In the genomic region with DNA sequence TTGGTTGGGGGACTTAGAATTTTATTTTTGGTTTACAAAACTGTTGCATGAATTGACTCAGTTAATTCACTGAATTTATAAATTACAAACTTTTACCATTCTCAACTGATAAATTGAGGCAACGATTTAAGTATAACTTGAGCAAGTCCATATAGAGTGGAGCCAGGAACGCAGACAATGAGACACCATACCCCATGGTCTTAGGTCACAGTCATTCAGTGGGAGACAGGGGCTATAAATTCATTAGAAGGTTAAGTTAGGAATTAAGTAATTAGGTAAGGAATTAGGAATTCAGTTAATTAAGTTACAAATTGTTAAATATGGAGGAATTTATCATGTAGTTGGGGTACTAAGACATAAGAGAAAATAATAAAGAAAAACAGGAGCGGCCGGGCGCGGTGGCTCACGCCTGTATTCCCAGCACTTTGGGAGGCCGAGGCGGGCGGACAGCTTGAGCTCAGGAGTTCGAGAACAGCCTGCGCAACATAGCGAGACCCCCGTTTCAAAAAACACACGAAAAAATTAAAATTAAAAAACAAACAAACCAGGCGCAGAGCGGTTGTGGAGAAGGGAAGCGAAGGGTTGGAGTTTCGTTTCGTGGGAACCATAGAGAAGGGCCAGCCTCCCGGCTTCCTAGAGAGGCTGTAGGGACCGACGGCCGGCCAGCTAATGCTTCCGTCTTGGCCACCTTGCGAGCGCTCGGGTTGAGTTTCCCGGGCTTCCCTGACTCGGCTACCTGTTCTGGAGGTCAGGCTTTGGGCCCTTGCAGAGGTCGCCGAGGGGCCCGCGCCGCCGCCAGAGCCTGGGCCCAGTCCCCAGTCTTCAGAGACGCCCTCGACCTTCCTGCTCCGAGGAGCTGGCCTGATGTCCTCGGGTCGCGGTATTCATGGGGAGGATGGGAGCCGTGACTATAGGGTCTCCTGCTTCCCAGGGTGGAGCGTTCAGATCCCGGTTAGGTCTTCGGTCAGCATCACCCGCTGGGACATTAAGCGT, we compare ENCODE assay signal across 8 cellular contexts. TPM values are rescaled to one million over a fixed set of nuclear protein-coding genes. Genes with fewer than 3 reads are reported as not detected.
A peak's percentile ranks its signal among the peaks of the same experiment; 100 is the strongest.
DNase-seq lines count a peak whose midpoint lies in the region; ATAC-seq and TF ChIP-seq lines count a peak whose summit lies in the region.

A gene (plus strand): TSS at position 645 of the 993 bp plus-strand sequence. CDS start 858 bp downstream, outside the sequence.

- DNase-seq in GF-D8 (lab: John Stamatoyannopoulos, UW) (peak; percentile 33), LHCN-M2 (ENCODE audit: low read depth) (peak; percentile 64), right atrium auricular region (ENCODE audit: low spot score) (peak; percentile 73), posterior cingulate gyrus (peak; percentile 41 to 94 (median 70))

- H3K9me3 ChIP-seq in SU-DHL-6 (ENCODE audit: insufficient read depth, low read length) (no peaks in the 10 kb centered on the region), right atrium auricular region (no peaks in the 10 kb centered on the region)

- H3K27me3 ChIP-seq in SU-DHL-6 (ENCODE audit: low read length) (no peaks in the 10 kb centered on the region), right atrium auricular region (no peaks in the 10 kb centered on the region)

- H3K79me2 ChIP-seq in SU-DHL-6 (ENCODE audit: insufficient read depth, low read length): no peaks in the 10 kb centered on the region

- H3K9me2 ChIP-seq in SU-DHL-6 (replicated peaks; ENCODE audit: insufficient read depth, low read length): no peaks in the 10 kb centered on the region

- H3F3A ChIP-seq in SU-DHL-6 (ENCODE audit: insufficient read depth): no peaks in the 10 kb centered on the region

- H3K36me3 ChIP-seq in SU-DHL-6 (ENCODE audit: low read length) (no peaks in the 10 kb centered on the region), right atrium auricular region (peaks cover 5% of the 10 kb centered on the region)

- peak within 1 kb of the TSS; percentile 80 for H2AFZ ChIP-seq in SU-DHL-6 (ENCODE audit: low read depth, low read length, severe bottlenecking)

- H3K4me3 ChIP-seq in SU-DHL-6 (ENCODE audit: insufficient read depth, low read length, poor library complexity, severe bottlenecking): peak within 1 kb of the TSS; percentile 51
- peak within 1 kb of the TSS; percentile 80 to 85 for H3K4me3 ChIP-seq in right atrium auricular region

- H3K27ac ChIP-seq in SU-DHL-6 (ENCODE audit: low read depth, low read length) (no peak within 1 kb of the TSS), angular gyrus (ENCODE audit: low read depth, low read length) (peak within 1 kb of the TSS; percentile 64), right atrium auricular region (peak within 1 kb of the TSS; percentile 75 to 82)

- H3K9ac ChIP-seq in SU-DHL-6 (ENCODE audit: low read length): peak within 1 kb of the TSS; percentile 50

- H3K4me2 ChIP-seq in SU-DHL-6 (ENCODE audit: low read depth, low read length, poor library complexity, severe bottlenecking): peak within 1 kb of the TSS; percentile 75

- TF ChIP-seq CTCF in SU-DHL-6 (IDR thresholded peaks at IDR 0.05; ENCODE audit: insufficient read depth, low read length, poor library complexity, severe bottlenecking) (no peak), right atrium auricular region (IDR thresholded peaks at IDR 0.05) (peak in 1 of 2 donors; percentile 12)

- H3K4me1 ChIP-seq in right atrium auricular region: peaks cover 0 to 9% of the 10 kb centered on the region in 2 donors

- intact Hi-C loops in posterior cingulate gyrus (cut with DNase I): loop anchor here (5.0 kb wide), 1 partner anchor 46 kb away; a partner anchor contains a TSS

- ATAC-seq in GM21737 (IDR thresholded peaks at IDR 0.05; ENCODE audit: unreplicated experiment): peak; percentile 92
- no peak for ATAC-seq in GM18520 (IDR thresholded peaks at IDR 0.05; ENCODE audit: unreplicated experiment)

- H4K20me1 ChIP-seq in SU-DHL-6 (ENCODE audit: low read depth, low read length): no peaks in the 10 kb centered on the region

RNA-seq across cellular contexts. Expression of the gene that starts here (rescaled TPM):
- 3.5 and 4.2 TPM in 2 replicates for total RNA-seq in LHCN-M2 (2014; rRNA removed)
- 1.5 TPM for polyA plus RNA-seq in LHCN-M2 (2012)
- 1 to 10 TPM; 1.7 to 3.3 TPM for total RNA-seq in right atrium auricular region
